In the genomic region with DNA sequence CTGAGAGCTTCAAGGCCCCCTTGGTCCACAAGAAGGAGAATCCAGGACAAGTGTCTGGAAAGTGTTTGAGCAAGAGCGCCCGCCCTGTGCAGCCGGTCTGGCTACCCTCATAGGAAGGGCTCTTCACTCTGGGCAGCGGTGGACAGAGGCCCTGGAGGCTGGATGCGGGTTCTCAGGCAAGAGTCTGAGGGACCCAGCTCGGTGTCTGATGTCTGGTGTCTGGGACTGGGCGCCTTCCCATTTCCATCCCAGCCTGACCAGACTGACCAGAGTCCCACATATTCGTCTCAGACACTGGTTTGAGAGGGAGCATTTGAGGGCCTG, we compare ENCODE assay signal across 1 cellular context.
TF ChIP-seq lines count a peak whose summit lies in the region.

No MANE protein-coding gene starts in this region.

TF ChIP-seq in H1, 55 proteins besides CTCF, POLR2A, EP300 and RAD21:
- TF ChIP-seq GABPA (IDR thresholded peaks at IDR 0.05; ENCODE audit: borderline replicate concordance, insufficient read depth, low read length): no peak
- no peak for TF ChIP-seq EZH2 (IDR thresholded peaks at IDR 0.05; ENCODE audit: low read depth, low read length, severe bottlenecking)
- no peak for TF ChIP-seq FOSL1 (IDR thresholded peaks at IDR 0.05; ENCODE audit: insufficient read depth, low read depth, low read length)
- TF ChIP-seq SP4 (IDR thresholded peaks at IDR 0.05; ENCODE audit: low read length): no peak
- TF ChIP-seq SP1 (IDR thresholded peaks at IDR 0.05; ENCODE audit: low read depth, low read length): no peak
